15 cellular contexts compared by ENCODE assay signal in genomic region chr19:18159810-18160209, GRCh38.
"Had no signal": no experiment of that assay in that cellular context is flagged by ENCODE, and none has a peak within 500 bp of the region (broad histone marks: within the 10 kb centered on the region; RNA-seq: fewer than 3 reads in every experiment).

No MANE protein-coding gene starts in this region.

- H3K9me3 ChIP-seq: lower lobe of right lung, upper lobe of left lung had no signal

- H3K27me3 ChIP-seq: upper lobe of left lung had no signal

- ATAC-seq: activated CD4-positive, alpha-beta T cell treated with anti-CD3 and anti-CD28 coated beads for 36 hours; activated CD8-positive, alpha-beta T cell treated with anti-CD3 and anti-CD28 coated beads, Interleukin-2, amount 10 ng/mL, durations not matched to agents 7 days and 5 days; stimulated activated memory B cell treated with anti-CD40 and anti-IgM and Interleukin-4, amounts not matched to agents 10 μg/mL and 1 μg/mL and 100 μg/mL, for 72 hours had no signal

- H3K27me3 Mint-ChIP-seq: activated CD4-positive, alpha-beta T cell treated with anti-CD3 and anti-CD28 coated beads for 36 hours; brain; dendritic cell treated with granulocyte-macrophage colony-stimulating factor and Interleukin-4, amounts not matched to agents 40 ng/mL and 50 ng/mL, for 4 days; stimulated activated memory B cell treated with anti-CD40 and anti-IgM and Interleukin-4, amounts not matched to agents 10 μg/mL and 1 μg/mL and 100 μg/mL, for 72 hours had no signal

- H3K4me3 ChIP-seq: lower lobe of right lung, upper lobe of left lung had no signal

- H3K9me3 Mint-ChIP-seq: activated T-helper 2 cell treated with anti-CD3 and anti-CD28 coated beads, Interferon-gamma antibody, Interleukin-2, Interleukin-4, amounts not matched to agents 10 μg/mL and 5 μg/mL and 100 μg/mL, durations not matched to agents 14 hours and 24 hours and 36 hours; brain; dendritic cell treated with granulocyte-macrophage colony-stimulating factor and Interleukin-4, amounts not matched to agents 40 ng/mL and 50 ng/mL, for 4 days; mesothelial cell of epicardium; stimulated activated memory B cell treated with anti-CD40 and anti-IgM and Interleukin-4, amounts not matched to agents 10 μg/mL and 1 μg/mL and 100 μg/mL, for 72 hours had no signal

- DNase-seq: activated CD8-positive, alpha-beta T cell treated with anti-CD3 and anti-CD28 coated beads, Interleukin-2, amount 10 ng/mL, durations not matched to agents 7 days and 5 days; activated naive CD4-positive, alpha-beta T cell treated with anti-CD3 and anti-CD28 coated beads, Interleukin-2, amount 50 U/mL, for 16 hours; amniotic stem cell; cerebellar nuclear complex; hippocampal formation; lower lobe of right lung; SW 1271; upper lobe of left lung; WERI-Rb-1 had no signal
